Comparison of ENCODE assay signal across 20 cellular contexts in the genomic region with DNA sequence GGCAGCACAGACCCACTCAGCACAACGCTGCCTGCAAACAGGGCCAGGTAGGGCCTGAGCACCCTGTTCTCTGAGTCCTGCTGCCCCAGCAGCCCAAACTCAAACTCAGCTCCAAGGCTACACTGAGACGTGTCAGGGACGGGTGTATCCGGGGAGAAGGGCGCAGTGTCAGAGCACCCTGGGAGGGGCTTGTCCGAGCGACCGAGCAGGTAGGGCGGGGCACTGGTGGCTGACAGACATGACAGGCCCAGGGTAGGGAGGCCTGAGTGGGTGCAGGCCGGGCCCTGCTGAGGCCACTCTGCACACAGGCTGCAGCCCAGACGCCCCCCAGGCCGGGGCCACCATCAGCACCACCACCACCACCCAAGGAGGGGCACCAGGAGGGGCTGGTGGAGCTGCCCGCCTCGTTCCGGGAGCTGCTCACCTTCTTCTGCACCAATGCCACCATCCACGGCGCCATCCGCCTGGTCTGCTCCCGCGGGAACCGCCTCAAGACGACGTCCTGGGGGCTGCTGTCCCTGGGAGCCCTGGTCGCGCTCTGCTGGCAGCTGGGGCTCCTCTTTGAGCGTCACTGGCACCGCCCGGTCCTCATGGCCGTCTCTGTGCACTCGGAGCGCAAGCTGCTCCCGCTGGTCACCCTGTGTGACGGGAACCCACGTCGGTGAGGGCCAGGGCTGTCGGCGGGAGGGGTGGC. TPM values are rescaled to one million over a fixed set of nuclear protein-coding genes. Genes with fewer than 3 reads are reported as not detected.
DNase-seq lines count a peak whose midpoint lies in the region; ATAC-seq, FAIRE-seq and TF ChIP-seq lines count a peak whose summit lies in the region.
"Had no signal": no experiment of that assay in that cellular context is flagged by ENCODE, and none has a peak within 500 bp of the region (broad histone marks: within the 10 kb centered on the region; RNA-seq: fewer than 3 reads in every experiment).

No MANE protein-coding gene starts in this region.

- no peak overlapping the region for H3K18ac ChIP-seq in H1 (ENCODE audit: extremely low read depth, low read length)

- H3K4ac ChIP-seq in H1 (replicated peaks; ENCODE audit: insufficient read length, low read depth, low read length): no peak overlapping the region

- H3K27me3 ChIP-seq in H1 (replicated peaks in 1 of 4; ENCODE audit: control insufficient read depth in 3 of 4, extremely low read depth in 1 of 4, insufficient read depth in 3 of 4, low read length in 3 of 4) (no peaks in the 10 kb centered on the region), small intestine (ENCODE audit: control insufficient read depth in 2 of 2, insufficient read depth in 2 of 2, low read length in 2 of 2) (peaks cover 0 to 4% of the 10 kb centered on the region in 2 donors)
- H3K27me3 ChIP-seq: Peyer's patch had no signal

- no peak overlapping the region for H4K5ac ChIP-seq in H1 (ENCODE audit: insufficient read length, low read depth, low read length)

- H3K4me2 ChIP-seq in H1 (ENCODE audit: insufficient read depth in 1 of 2, low read depth in 2 of 2, low read length in 2 of 2): no peak overlapping the region

- FAIRE-seq in H1 (lab: Jason Lieb, UNC): no peak
- FAIRE-seq in small intestine (lab: Jason Lieb, UNC): no peak
- FAIRE-seq: bronchial epithelial cell had no signal

- H3K36me3 ChIP-seq in H1 (ENCODE audit: control insufficient read depth in 2 of 4, insufficient read depth in 4 of 4, low read length in 3 of 4) (no peaks in the 10 kb centered on the region), small intestine (ENCODE audit: control insufficient read depth in 2 of 2, insufficient read depth in 2 of 2, low read length in 2 of 2) (no peaks in the 10 kb centered on the region)
- H3K36me3 ChIP-seq: left ventricle myocardium inferior, Peyer's patch, thoracic aorta had no signal

- H2AK5ac ChIP-seq in H1 (ENCODE audit: low read depth, low read length): no peak overlapping the region

- H2AFZ ChIP-seq in H1 (ENCODE audit: low read length): no peak overlapping the region

- WGBS in H1 (ENCODE audit: extremely low coverage in 1 of 2, insufficient coverage in 1 of 2, insufficient read length in 1 of 2, insufficient replicate concordance in 2 of 2, low coverage in 1 of 2, low lambda C conversion rate in 2 of 2, missing lambda C conversion rate in 1 of 2), 2 experiments: 88% methylated on average over 35 of the region's 37 CpGs; no CpG with 5 or more reads in 1 of the 2 experiments
- 23 to 64% (median 29%) methylated on average over 29 to 37 of the region's 37 CpGs for WGBS in small intestine, 3 donors

- POLR2A ChIA-PET in activated naive CD8-positive, alpha-beta T cell treated with anti-CD3 and anti-CD28 coated beads, Interleukin-2, amount 10 ng/mL, durations not matched to agents 7 days and 5 days (lab: Charles Lee): interaction anchor here (1.2 kb wide), 1 partner anchor 11 kb away, joined by 3 read pairs; no protein-coding TSS in a partner anchor
- POLR2A ChIA-PET in H1 (lab: Charles Lee; ENCODE audit: partially characterized antibody): interaction anchor here (0.9 to 2.6 kb wide), 3 partner anchors 11 to 44 kb away, joined by 3 to 12 read pairs (median 4); partner anchors contain the start of gene UBE2J2

- no peak overlapping the region; the same call in 1 of the 2 replicates for H3K27ac ChIP-seq in H1 (ENCODE audit: low read depth, low read length)
- H3K27ac ChIP-seq in small intestine (ENCODE audit: low read depth in 1 of 2, low read length in 1 of 2): no peak overlapping the region
- H3K27ac ChIP-seq: coronary artery, left ventricle myocardium inferior, Peyer's patch, thoracic aorta had no signal

- H3K23ac ChIP-seq in H1 (ENCODE audit: insufficient read length): no peak overlapping the region

- no peak overlapping the region for H2BK20ac ChIP-seq in H1 (ENCODE audit: low read length)

- no peak overlapping the region for H2BK5ac ChIP-seq in H1 (ENCODE audit: low read depth, low read length)

- no peak overlapping the region for H3K4me3 Mint-ChIP-seq in activated naive CD8-positive, alpha-beta T cell treated with anti-CD3 and anti-CD28 coated beads, Interleukin-2, amount 10 ng/mL, durations not matched to agents 7 days and 5 days
- H3K4me3 Mint-ChIP-seq in activated naive CD8-positive, alpha-beta T cell treated with anti-CD3 and anti-CD28 coated beads, Interleukin-2, amount 50 U/mL, for 24 hours: no peak overlapping the region
- H3K4me3 Mint-ChIP-seq: neural crest cell; stimulated activated memory B cell treated with anti-CD40 and anti-IgM and Interleukin-4, amounts not matched to agents 10 μg/mL and 1 μg/mL and 100 μg/mL, for 72 hours; T-helper 17 cell had no signal

- peak; percentile 31 for DNase-seq in activated naive CD8-positive, alpha-beta T cell treated with anti-CD3 and anti-CD28 coated beads, Interleukin-2, amount 10 ng/mL, durations not matched to agents 7 days and 5 days
- DNase-seq in activated naive CD8-positive, alpha-beta T cell treated with anti-CD3 and anti-CD28 coated beads, Interleukin-2, amount 50 U/mL, for 24 hours: no peak
- DNase-seq in H1 (ENCODE audit: low read depth in 1 of 2, low spot score in 2 of 2): no peak
- peak; percentile 53 for DNase-seq in small intestine
- DNase-seq in HUDEP-2 (lab: John Stamatoyannopoulos, UW; ENCODE audit: unreplicated experiment in 76 of 76): no peak
- no peak for DNase-seq in activated effector memory CD4-positive, alpha-beta T cell treated with Interleukin-2 at 50 U/mL for 16 hours
- DNase-seq: activated gamma-delta T cell; DMS 273 treated with DMSO at 0.1 percent for 48 hours; GF-D8; left ventricle myocardium inferior; NCI-H1694 treated with DMSO at 0.1 percent for 48 hours; NCI-H82; Peyer's patch; stimulated activated CD4-positive, alpha-beta T cell treated with anti-CD3 and anti-CD28 coated beads, Interleukin-1b, Interleukin-23, amount 100 ng/mL, for 48 hours; T-helper 17 cell had no signal

- no peaks in the 10 kb centered on the region for H3K27me3 Mint-ChIP-seq in activated naive CD8-positive, alpha-beta T cell treated with anti-CD3 and anti-CD28 coated beads, Interleukin-2, amount 10 ng/mL, durations not matched to agents 7 days and 5 days
- no peaks in the 10 kb centered on the region for H3K27me3 Mint-ChIP-seq in activated naive CD8-positive, alpha-beta T cell treated with anti-CD3 and anti-CD28 coated beads, Interleukin-2, amount 50 U/mL, for 24 hours
- H3K27me3 Mint-ChIP-seq: T-helper 17 cell had no signal

- CTCF ChIA-PET in H1 (lab: Charles Lee; ENCODE audit: partially characterized antibody): interaction anchor here (1.0 to 1.8 kb wide), 9 partner anchors 9 to 163 kb away, joined by 3 to 5 read pairs (median 4); no protein-coding TSS in a partner anchor

- no peak for TF ChIP-seq EP300 in H1 (IDR thresholded peaks at IDR 0.05; ENCODE audit: borderline replicate concordance in 1 of 2, low read depth in 2 of 2, low read length in 2 of 2)

- H3K9me3 ChIP-seq in H1 (ENCODE audit: insufficient read depth in 2 of 2, low read depth in 1 of 2, low read length in 1 of 2): peaks cover 0 to 2% of the 10 kb centered on the region in 2 experiments; a peak in 1 of 4 replicates
- H3K9me3 ChIP-seq in small intestine (ENCODE audit: control insufficient read depth, low read depth): no peaks in the 10 kb centered on the region
- H3K9me3 ChIP-seq: left ventricle myocardium inferior, Peyer's patch, thoracic aorta had no signal

- H4K91ac ChIP-seq in H1 (replicated peaks; ENCODE audit: insufficient read length, low read length): peak overlapping the region; percentile 65

- H3K27ac Mint-ChIP-seq in activated naive CD8-positive, alpha-beta T cell treated with anti-CD3 and anti-CD28 coated beads, Interleukin-2, amount 10 ng/mL, durations not matched to agents 7 days and 5 days: no peak overlapping the region
- no peak overlapping the region for H3K27ac Mint-ChIP-seq in activated naive CD8-positive, alpha-beta T cell treated with anti-CD3 and anti-CD28 coated beads, Interleukin-2, amount 50 U/mL, for 24 hours
- H3K27ac Mint-ChIP-seq: stimulated activated memory B cell treated with anti-CD40 and anti-IgM and Interleukin-4, amounts not matched to agents 10 μg/mL and 1 μg/mL and 100 μg/mL, for 72 hours; T-helper 17 cell had no signal

- H3K9me3 Mint-ChIP-seq in activated naive CD8-positive, alpha-beta T cell treated with anti-CD3 and anti-CD28 coated beads, Interleukin-2, amount 10 ng/mL, durations not matched to agents 7 days and 5 days: no peaks in the 10 kb centered on the region
- no peaks in the 10 kb centered on the region for H3K9me3 Mint-ChIP-seq in activated naive CD8-positive, alpha-beta T cell treated with anti-CD3 and anti-CD28 coated beads, Interleukin-2, amount 50 U/mL, for 24 hours
- H3K9me3 Mint-ChIP-seq: neural crest cell; stimulated activated memory B cell treated with anti-CD40 and anti-IgM and Interleukin-4, amounts not matched to agents 10 μg/mL and 1 μg/mL and 100 μg/mL, for 72 hours had no signal

- H3K4me1 Mint-ChIP-seq in activated naive CD8-positive, alpha-beta T cell treated with anti-CD3 and anti-CD28 coated beads, Interleukin-2, amount 10 ng/mL, durations not matched to agents 7 days and 5 days: peaks cover 2% of the 10 kb centered on the region
- H3K4me1 Mint-ChIP-seq in activated naive CD8-positive, alpha-beta T cell treated with anti-CD3 and anti-CD28 coated beads, Interleukin-2, amount 50 U/mL, for 24 hours: no peaks in the 10 kb centered on the region
- H3K4me1 Mint-ChIP-seq: neural crest cell had no signal

- no peak overlapping the region for H2BK12ac ChIP-seq in H1 (ENCODE audit: low read depth, low read length)

- no peak for TF ChIP-seq POLR2A in H1 (IDR thresholded peaks at IDR 0.05; ENCODE audit: control extremely low read depth in 1 of 2, low read depth in 2 of 2, low read length in 2 of 2)

- no peak overlapping the region for H3K4me3 ChIP-seq in H1 (ENCODE audit: extremely low read depth in 1 of 4, insufficient read depth in 2 of 4, low read depth in 3 of 4, low read length in 4 of 4)
- H3K4me3 ChIP-seq in small intestine (ENCODE audit: low read depth in 1 of 2, low read length in 2 of 2): no peak overlapping the region
- H3K4me3 ChIP-seq: coronary artery, left ventricle myocardium inferior, Peyer's patch, thoracic aorta had no signal

- no peak overlapping the region for H3K14ac ChIP-seq in H1 (ENCODE audit: insufficient read length)

- H3K56ac ChIP-seq in H1 (replicated peaks; ENCODE audit: insufficient read length, low read depth, low read length): no peak overlapping the region

- H3K9ac ChIP-seq in H1 (replicated peaks in 1 of 4; ENCODE audit: extremely low read depth in 1 of 4, low read depth in 3 of 4, low read length in 3 of 4): no peak overlapping the region

- H2BK15ac ChIP-seq in H1 (ENCODE audit: low read length): peak overlapping the region; percentile 46; the same call in 1 of the 2 replicates

- no peak overlapping the region for H2BK120ac ChIP-seq in H1 (replicated peaks; ENCODE audit: low read depth, low read length)

- no peaks in the 10 kb centered on the region for H3K23me2 ChIP-seq in H1 (ENCODE audit: low read depth, low read length)

- peaks cover 0 to 2% (median under 1%) of the 10 kb centered on the region in 4 experiments; a peak in 1 of 7 replicates for H3K4me1 ChIP-seq in H1 (replicated peaks in 1 of 4; ENCODE audit: control insufficient read depth in 3 of 4, insufficient read depth in 4 of 4, low read length in 3 of 4)
- H3K4me1 ChIP-seq in small intestine (ENCODE audit: control insufficient read depth in 2 of 2, insufficient read depth in 1 of 2, low read depth in 1 of 2, low read length in 1 of 2): peaks cover 2 to 3% of the 10 kb centered on the region in 2 donors

- ATAC-seq in activated naive CD8-positive, alpha-beta T cell treated with anti-CD3 and anti-CD28 coated beads, Interleukin-2, amount 10 ng/mL, durations not matched to agents 7 days and 5 days (ENCODE audit: low read depth): no peak
- no peak for ATAC-seq in activated naive CD8-positive, alpha-beta T cell treated with anti-CD3 and anti-CD28 coated beads, Interleukin-2, amount 50 U/mL, for 24 hours
- ATAC-seq: T-helper 17 cell had no signal

- no peak for TF ChIP-seq RAD21 in H1 (IDR thresholded peaks at IDR 0.05 in 1 of 2, conservative IDR thresholded peaks at IDR 0.05 in 1 of 2; ENCODE audit: low read depth in 2 of 2, low read length in 2 of 2)

- H4K20me1 ChIP-seq in H1 (replicated peaks in 1 of 2; ENCODE audit: control insufficient read depth in 1 of 2, insufficient read depth in 2 of 2, low read length in 2 of 2): no peaks in the 10 kb centered on the region

- peak overlapping the region; percentile 79 for H4K8ac ChIP-seq in H1 (ENCODE audit: extremely low read depth, insufficient read depth, low read length)

- H3K36me3 Mint-ChIP-seq in activated naive CD8-positive, alpha-beta T cell treated with anti-CD3 and anti-CD28 coated beads, Interleukin-2, amount 10 ng/mL, durations not matched to agents 7 days and 5 days: no peaks in the 10 kb centered on the region
- no peaks in the 10 kb centered on the region for H3K36me3 Mint-ChIP-seq in activated naive CD8-positive, alpha-beta T cell treated with anti-CD3 and anti-CD28 coated beads, Interleukin-2, amount 50 U/mL, for 24 hours (ENCODE audit: low read depth)
- H3K36me3 Mint-ChIP-seq: stimulated activated memory B cell treated with anti-CD40 and anti-IgM and Interleukin-4, amounts not matched to agents 10 μg/mL and 1 μg/mL and 100 μg/mL, for 72 hours had no signal

- no peak for TF ChIP-seq CTCF in H1 (IDR thresholded peaks at IDR 0.05; ENCODE audit: control extremely low read depth in 1 of 3, insufficient read depth in 1 of 3, low read depth in 1 of 3, low read length in 3 of 3)

- no peaks in the 10 kb centered on the region for H3K79me2 ChIP-seq in H1 (ENCODE audit: control insufficient read depth in 1 of 2, insufficient read depth in 2 of 2, low read length in 2 of 2)

- H3K79me1 ChIP-seq in H1 (ENCODE audit: low read depth, low read length): no peaks in the 10 kb centered on the region

RNA-seq across cellular contexts. Expression of gene SCNN1D, which starts 5.5 kb away (rescaled TPM):
- 1 to 10 TPM; 8.0 to 8.4 TPM for total RNA-seq in activated naive CD8-positive, alpha-beta T cell treated with anti-CD3 and anti-CD28 coated beads, Interleukin-2, amount 10 ng/mL, durations not matched to agents 7 days and 5 days
- 0.90 and 1.2 TPM in 2 replicates for total RNA-seq in H1 (2021; fragmentation: NEBNext Ultra II Directional; extraction: Animal tissue kit (Norgen Biotek cat#: 25700))
- polyA plus RNA-seq in H1 (2011; rRNA removed) (2.5 and 4.1 TPM in 2 replicates), small intestine (10 to 100 TPM in 2 of 3 donors, 1 to 10 TPM in 1; 6.5 to 37.1 (median 27.8) TPM)
- polyA plus RNA-seq in H1 (2011; cell fraction: cytosol; rRNA removed): 3.6 TPM
- polyA plus RNA-seq in H1 (2011; cell fraction: nucleus; rRNA removed): 29.6 TPM
- 1.3 to 4.3 TPM (median 2.9 TPM) in 4 replicates for polyA plus RNA-seq in H1 (2012, experiment 1 of 2)
- polyA plus RNA-seq in H1 (2012, experiment 2 of 2): 0.54 TPM
- polyA plus RNA-seq in H1 (2013, experiment 1 of 2): 1.8 TPM
- 1.0 TPM for polyA plus RNA-seq in H1 (2013, experiment 2 of 2)
- 0.24 and 0.38 TPM in 2 replicates for polyA minus RNA-seq in H1 (2011; rRNA and poly(A)+ RNA removed)
- 0.66 TPM for polyA minus RNA-seq in H1 (2011; cell fraction: cytosol; rRNA and poly(A)+ RNA removed)
- 2.7 TPM for polyA minus RNA-seq in H1 (2011; cell fraction: nucleus; rRNA and poly(A)+ RNA removed)

RNA-seq across cellular contexts. Expression of gene UBE2J2, which starts 12.1 kb away (rescaled TPM):
- 10 to 100 TPM; 75.7 to 78.1 TPM for total RNA-seq in activated naive CD8-positive, alpha-beta T cell treated with anti-CD3 and anti-CD28 coated beads, Interleukin-2, amount 10 ng/mL, durations not matched to agents 7 days and 5 days
- 67.2 and 67.9 TPM in 2 replicates for total RNA-seq in H1 (2021; fragmentation: NEBNext Ultra II Directional; extraction: Animal tissue kit (Norgen Biotek cat#: 25700))
- polyA plus RNA-seq in H1 (2011; rRNA removed) (33.6 and 47.3 TPM in 2 replicates), small intestine (10 to 100 TPM; 56.2 to 67.0 (median 65.1) TPM)
- 50.1 TPM for polyA plus RNA-seq in H1 (2011; cell fraction: cytosol; rRNA removed)
- 42.9 TPM for polyA plus RNA-seq in H1 (2011; cell fraction: nucleus; rRNA removed)
- polyA plus RNA-seq in H1 (2012, experiment 1 of 2): 46.0 to 58.9 TPM (median 47.8 TPM) in 4 replicates
- polyA plus RNA-seq in H1 (2012, experiment 2 of 2): 63.2 TPM
- polyA plus RNA-seq in H1 (2013, experiment 1 of 2): 40.4 TPM
- polyA plus RNA-seq in H1 (2013, experiment 2 of 2): 38.8 TPM
- 10.8 and 14.2 TPM in 2 replicates for polyA minus RNA-seq in H1 (2011; rRNA and poly(A)+ RNA removed)
- 26.9 TPM for polyA minus RNA-seq in H1 (2011; cell fraction: cytosol; rRNA and poly(A)+ RNA removed)
- 40.3 TPM for polyA minus RNA-seq in H1 (2011; cell fraction: nucleus; rRNA and poly(A)+ RNA removed)

RNA-seq across cellular contexts. Expression of gene ACAP3, which starts 22.0 kb away (rescaled TPM):
- total RNA-seq in activated naive CD8-positive, alpha-beta T cell treated with anti-CD3 and anti-CD28 coated beads, Interleukin-2, amount 10 ng/mL, durations not matched to agents 7 days and 5 days: 10 to 100 TPM; 80.2 to 86.3 TPM
- 26.5 and 28.3 TPM in 2 replicates for total RNA-seq in H1 (2021; fragmentation: NEBNext Ultra II Directional; extraction: Animal tissue kit (Norgen Biotek cat#: 25700))
- polyA plus RNA-seq in H1 (2011; rRNA removed) (14.8 and 30.0 TPM in 2 replicates), small intestine (10 to 100 TPM; 28.6 to 71.1 (median 50.0) TPM)
- polyA plus RNA-seq in H1 (2011; cell fraction: cytosol; rRNA removed): 28.0 TPM
- polyA plus RNA-seq in H1 (2011; cell fraction: nucleus; rRNA removed): 219 TPM
- polyA plus RNA-seq in H1 (2012, experiment 1 of 2): 20.5 to 39.7 TPM (median 32.1 TPM) in 4 replicates
- 14.0 TPM for polyA plus RNA-seq in H1 (2012, experiment 2 of 2)
- 12.2 TPM for polyA plus RNA-seq in H1 (2013, experiment 1 of 2)
- polyA plus RNA-seq in H1 (2013, experiment 2 of 2): 12.2 TPM
- polyA minus RNA-seq in H1 (2011; rRNA and poly(A)+ RNA removed): 9.1 and 13.0 TPM in 2 replicates
- polyA minus RNA-seq in H1 (2011; cell fraction: cytosol; rRNA and poly(A)+ RNA removed): 26.1 TPM
- polyA minus RNA-seq in H1 (2011; cell fraction: nucleus; rRNA and poly(A)+ RNA removed): 39.2 TPM

RNA-seq across cellular contexts. Expression of gene PUSL1, which starts 22.6 kb away (rescaled TPM):
- total RNA-seq in activated naive CD8-positive, alpha-beta T cell treated with anti-CD3 and anti-CD28 coated beads, Interleukin-2, amount 10 ng/mL, durations not matched to agents 7 days and 5 days: 10 to 100 TPM; 22.3 to 22.4 TPM
- 38.8 and 40.1 TPM in 2 replicates for total RNA-seq in H1 (2021; fragmentation: NEBNext Ultra II Directional; extraction: Animal tissue kit (Norgen Biotek cat#: 25700))
- 87.4 and 108 TPM in 2 replicates for polyA plus RNA-seq in H1 (2011; rRNA removed)
- 56.9 TPM for polyA plus RNA-seq in H1 (2011; cell fraction: cytosol; rRNA removed)
- 65.9 TPM for polyA plus RNA-seq in H1 (2011; cell fraction: nucleus; rRNA removed)
- polyA plus RNA-seq in H1 (2012, experiment 1 of 2): 19.3 to 37.6 TPM (median 34.0 TPM) in 4 replicates
- polyA plus RNA-seq in H1 (2012, experiment 2 of 2): 38.4 TPM
- polyA plus RNA-seq in H1 (2013, experiment 1 of 2): 27.2 TPM
- 25.7 TPM for polyA plus RNA-seq in H1 (2013, experiment 2 of 2)
- 8.7 and 9.3 TPM in 2 replicates for polyA minus RNA-seq in H1 (2011; rRNA and poly(A)+ RNA removed)
- 14.0 TPM for polyA minus RNA-seq in H1 (2011; cell fraction: cytosol; rRNA and poly(A)+ RNA removed)
- 30.1 TPM for polyA minus RNA-seq in H1 (2011; cell fraction: nucleus; rRNA and poly(A)+ RNA removed)
- polyA plus RNA-seq in small intestine: 10 to 100 TPM; 16.8 to 22.7 (median 20.0) TPM

RNA-seq across cellular contexts. Expression of gene INTS11, which starts 38.7 kb away (rescaled TPM):
- total RNA-seq in activated naive CD8-positive, alpha-beta T cell treated with anti-CD3 and anti-CD28 coated beads, Interleukin-2, amount 10 ng/mL, durations not matched to agents 7 days and 5 days: 100 to 1,000 TPM; 143 to 158 TPM
- total RNA-seq in H1 (2021; fragmentation: NEBNext Ultra II Directional; extraction: Animal tissue kit (Norgen Biotek cat#: 25700)): 113 and 116 TPM in 2 replicates
- polyA plus RNA-seq in H1 (2011; rRNA removed): 243 and 324 TPM in 2 replicates
- polyA plus RNA-seq in H1 (2011; cell fraction: cytosol; rRNA removed): 210 TPM
- polyA plus RNA-seq in H1 (2011; cell fraction: nucleus; rRNA removed): 662 TPM
- 121 to 180 TPM (median 164 TPM) in 4 replicates for polyA plus RNA-seq in H1 (2012, experiment 1 of 2)
- polyA plus RNA-seq in H1 (2012, experiment 2 of 2): 131 TPM
- 99.2 TPM for polyA plus RNA-seq in H1 (2013, experiment 1 of 2)
- polyA plus RNA-seq in H1 (2013, experiment 2 of 2): 89.5 TPM
- 115 and 144 TPM in 2 replicates for polyA minus RNA-seq in H1 (2011; rRNA and poly(A)+ RNA removed)
- 86.7 TPM for polyA minus RNA-seq in H1 (2011; cell fraction: cytosol; rRNA and poly(A)+ RNA removed)
- 144 TPM for polyA minus RNA-seq in H1 (2011; cell fraction: nucleus; rRNA and poly(A)+ RNA removed)
- 100 to 1,000 TPM in 2 of 3 donors, 10 to 100 TPM in 1; 94.9 to 331 (median 245) TPM for polyA plus RNA-seq in small intestine

Comparison
In these comparisons a context has a peak if more than half of its experiments do, and no peak if none do; other contexts are left out.
1. DNase-seq: peak in activated naive CD8-positive, alpha-beta T cell treated with anti-CD3 and anti-CD28 coated beads, Interleukin-2, amount 10 ng/mL, durations not matched to agents 7 days and 5 days (single experiment) and small intestine (single experiment); none in activated naive CD8-positive, alpha-beta T cell treated with anti-CD3 and anti-CD28 coated beads, Interleukin-2, amount 50 U/mL, for 24 hours (single experiment), H1 (0 of 2), HUDEP-2 (0 of 76) and activated effector memory CD4-positive, alpha-beta T cell treated with Interleukin-2 at 50 U/mL for 16 hours (single experiment).